14 cellular contexts compared by ENCODE assay signal in genomic region chr5:171400169-171400568, GRCh38. TPM values are rescaled to one million over a fixed set of nuclear protein-coding genes. Genes with fewer than 3 reads are reported as not detected.
A peak's percentile ranks its signal among the peaks of the same experiment; 100 is the strongest.
DNase-seq lines count a peak whose midpoint lies in the region; ATAC-seq and TF ChIP-seq lines count a peak whose summit lies in the region.
"Had no signal": no experiment of that assay in that cellular context is flagged by ENCODE, and none has a peak within 500 bp of the region (broad histone marks: within the 10 kb centered on the region; RNA-seq: fewer than 3 reads in every experiment).

No MANE protein-coding gene starts in this region.

- no TSS peak for BruUV-seq in Caco-2 (replicated peaks; lab: Mats Ljungman, UMichigan)

- peaks cover 51% of the 10 kb centered on the region for H3K4me1 Mint-ChIP-seq in activated CD4-positive, alpha-beta memory T cell treated with anti-CD3 and anti-CD28 coated beads for 36 hours (ENCODE audit: low read depth)
- peaks cover 51% of the 10 kb centered on the region for H3K4me1 Mint-ChIP-seq in activated CD4-positive, alpha-beta memory T cell treated with anti-CD3 and anti-CD28 coated beads, Interleukin-2, amount 10 ng/mL, durations not matched to agents 7 days and 5 days
- H3K4me1 Mint-ChIP-seq in Caco-2 (ENCODE audit: low read depth, unreplicated experiment) (no peaks in the 10 kb centered on the region), WTC11 (peaks cover 52% of the 10 kb centered on the region), endothelial cell (ENCODE audit: unreplicated experiment) (no peaks in the 10 kb centered on the region)

- CTCF ChIA-PET in activated CD4-positive, alpha-beta memory T cell treated with anti-CD3 and anti-CD28 coated beads for 36 hours (lab: Charles Lee): no interaction called here
- CTCF ChIA-PET in activated CD4-positive, alpha-beta memory T cell treated with anti-CD3 and anti-CD28 coated beads, Interleukin-2, amount 10 ng/mL, durations not matched to agents 7 days and 5 days (lab: Charles Lee): no interaction called here
- CTCF ChIA-PET in Caco-2 (lab: Charles Lee): interaction anchor here (0.6 kb wide), 1 partner anchor 900 kb away, joined by 3 read pairs; no protein-coding TSS in a partner anchor
- CTCF ChIA-PET in WTC11 (lab: Charles Lee): interaction anchor here (0.6 kb wide), 1 partner anchor 531 kb away, joined by 4 read pairs; no protein-coding TSS in a partner anchor

- no peak overlapping the region for H3K4me3 ChIP-seq in Caco-2 (ENCODE audit: low read depth, low read length)

- no peaks in the 10 kb centered on the region for H3K9me3 Mint-ChIP-seq in activated CD4-positive, alpha-beta memory T cell treated with anti-CD3 and anti-CD28 coated beads for 36 hours
- no peaks in the 10 kb centered on the region for H3K9me3 Mint-ChIP-seq in activated CD4-positive, alpha-beta memory T cell treated with anti-CD3 and anti-CD28 coated beads, Interleukin-2, amount 10 ng/mL, durations not matched to agents 7 days and 5 days
- H3K9me3 Mint-ChIP-seq in Caco-2 (ENCODE audit: unreplicated experiment) (no peaks in the 10 kb centered on the region), WTC11 (peaks cover 4% of the 10 kb centered on the region; the same call in 1 of the 2 replicates), endothelial cell (ENCODE audit: unreplicated experiment) (no peaks in the 10 kb centered on the region)

- H3K27me3 ChIP-seq in Caco-2 (replicated peaks; ENCODE audit: control insufficient read depth, insufficient read depth, low read length): no peaks in the 10 kb centered on the region

- no peak for DNase-seq in activated CD4-positive, alpha-beta memory T cell treated with anti-CD3 and anti-CD28 coated beads for 36 hours
- no peak for DNase-seq in activated CD4-positive, alpha-beta memory T cell treated with anti-CD3 and anti-CD28 coated beads, Interleukin-2, amount 10 ng/mL, durations not matched to agents 7 days and 5 days
- no peak for DNase-seq in Caco-2
- no peak for DNase-seq in WTC11 (ENCODE audit: low spot score)
- DNase-seq in endothelial cell (ENCODE audit: low spot score): no peak
- no peak for DNase-seq in AG08396 (ENCODE audit: low spot score)
- no peak for DNase-seq in stimulated activated CD4-positive, alpha-beta T cell treated with anti-CD3 and anti-CD28 coated beads, Interleukin-4, amount 100 ng/mL, for 1 hour
- DNase-seq: C1 segment of cervical spinal cord; NCI-H146; NCI-H345; NCI-H526 treated with DMSO at 0.1 percent for 48 hours; NK-92 treated with Interleukin-12 subunit alpha and Interleukin-12 subunit beta, amount 100 ng/mL, for 24 hours had no signal

- H3K36me3 ChIP-seq in Caco-2 (ENCODE audit: control insufficient read depth, insufficient read depth, low read length): peaks cover 10% of the 10 kb centered on the region

- peak overlapping the region; percentile 38 for H3K27ac Mint-ChIP-seq in activated CD4-positive, alpha-beta memory T cell treated with anti-CD3 and anti-CD28 coated beads for 36 hours
- H3K27ac Mint-ChIP-seq in activated CD4-positive, alpha-beta memory T cell treated with anti-CD3 and anti-CD28 coated beads, Interleukin-2, amount 10 ng/mL, durations not matched to agents 7 days and 5 days: no peak overlapping the region
- H3K27ac Mint-ChIP-seq in Caco-2 (ENCODE audit: unreplicated experiment) (peak overlapping the region; percentile 72), WTC11 (peak overlapping the region; percentile 71), endothelial cell (ENCODE audit: unreplicated experiment) (no peak overlapping the region)

- H3K9me3 ChIP-seq in Caco-2: 0 out of 2 replicates have a peak, but pooled peaks cover 4% of the 10 kb centered on the region

- TF ChIP-seq CTCF in Caco-2 (IDR thresholded peaks at IDR 0.05; ENCODE audit: insufficient read depth in 1 of 2, low read depth in 1 of 2, low read length in 1 of 2, severe bottlenecking in 1 of 2, unreplicated experiment in 1 of 2) (no peak), WTC11 (IDR thresholded peaks at IDR 0.05) (no peak), endothelial cell (IDR thresholded peaks at IDR 0.05; ENCODE audit: unreplicated experiment) (no peak)

- no peak overlapping the region for H3K4me3 Mint-ChIP-seq in activated CD4-positive, alpha-beta memory T cell treated with anti-CD3 and anti-CD28 coated beads for 36 hours
- H3K4me3 Mint-ChIP-seq in activated CD4-positive, alpha-beta memory T cell treated with anti-CD3 and anti-CD28 coated beads, Interleukin-2, amount 10 ng/mL, durations not matched to agents 7 days and 5 days: no peak overlapping the region
- no peak overlapping the region for H3K4me3 Mint-ChIP-seq in Caco-2 (ENCODE audit: unreplicated experiment)
- no peak overlapping the region for H3K4me3 Mint-ChIP-seq in WTC11
- peak overlapping the region; percentile 1 for H3K4me3 Mint-ChIP-seq in endothelial cell (ENCODE audit: unreplicated experiment)

- intact Hi-C loops in activated CD4-positive, alpha-beta memory T cell treated with anti-CD3 and anti-CD28 coated beads for 36 hours (cut with micrococcal nuclease): no loop called here
- intact Hi-C loops in Caco-2 (cut with micrococcal nuclease; ENCODE audit: unreplicated experiment): no loop called here

- peaks cover 25% of the 10 kb centered on the region for H3K4me1 ChIP-seq in Caco-2

- POLR2A ChIA-PET in activated CD4-positive, alpha-beta memory T cell treated with anti-CD3 and anti-CD28 coated beads for 36 hours (lab: Charles Lee): interaction anchor here (1.0 to 1.5 kb wide), 2 partner anchors 12 kb away, joined by 3 to 7 read pairs; partner anchors contain the start of gene NPM1
- POLR2A ChIA-PET in activated CD4-positive, alpha-beta memory T cell treated with anti-CD3 and anti-CD28 coated beads, Interleukin-2, amount 10 ng/mL, durations not matched to agents 7 days and 5 days (lab: Charles Lee): interaction anchor here (4.6 kb wide), 1 partner anchor 12 kb away, joined by 54 read pairs; the partner anchor contains the start of gene NPM1
- POLR2A ChIA-PET in Caco-2 (lab: Charles Lee): interaction anchor here (0.6 kb wide), 1 partner anchor 537 kb away, joined by 4 read pairs; no protein-coding TSS in a partner anchor
- POLR2A ChIA-PET in WTC11 (lab: Charles Lee): interaction anchor here (0.7 to 0.9 kb wide), 2 partner anchors 11 to 555 kb away, joined by 3 read pairs; no protein-coding TSS in a partner anchor

- H3K36me3 Mint-ChIP-seq in activated CD4-positive, alpha-beta memory T cell treated with anti-CD3 and anti-CD28 coated beads for 36 hours: peaks cover 56% of the 10 kb centered on the region
- peaks cover 69% of the 10 kb centered on the region for H3K36me3 Mint-ChIP-seq in activated CD4-positive, alpha-beta memory T cell treated with anti-CD3 and anti-CD28 coated beads, Interleukin-2, amount 10 ng/mL, durations not matched to agents 7 days and 5 days (ENCODE audit: low read depth)
- peaks cover 82% of the 10 kb centered on the region for H3K36me3 Mint-ChIP-seq in Caco-2 (ENCODE audit: insufficient read depth, unreplicated experiment)
- H3K36me3 Mint-ChIP-seq in WTC11: peaks cover 77% of the 10 kb centered on the region
- peaks cover 48% of the 10 kb centered on the region for H3K36me3 Mint-ChIP-seq in endothelial cell (ENCODE audit: low read depth, unreplicated experiment)

- no peak for ATAC-seq in WTC11
- no peak for ATAC-seq in GM21529 (IDR thresholded peaks at IDR 0.05; ENCODE audit: unreplicated experiment)
- ATAC-seq: HCT116 had no signal

- no peaks in the 10 kb centered on the region for H3K27me3 Mint-ChIP-seq in activated CD4-positive, alpha-beta memory T cell treated with anti-CD3 and anti-CD28 coated beads for 36 hours
- H3K27me3 Mint-ChIP-seq in activated CD4-positive, alpha-beta memory T cell treated with anti-CD3 and anti-CD28 coated beads, Interleukin-2, amount 10 ng/mL, durations not matched to agents 7 days and 5 days: no peaks in the 10 kb centered on the region
- H3K27me3 Mint-ChIP-seq in Caco-2 (ENCODE audit: insufficient read depth, unreplicated experiment) (no peaks in the 10 kb centered on the region), WTC11 (ENCODE audit: low read depth) (no peaks in the 10 kb centered on the region), endothelial cell (ENCODE audit: unreplicated experiment) (no peaks in the 10 kb centered on the region)

TF ChIP-seq in WTC11, 78 proteins besides CTCF, POLR2A, EP300 and RAD21 (continues in another document):
- no peak for TF ChIP-seq JAZF1 (CRISPR knock-in tag; IDR thresholded peaks at IDR 0.05)
- no peak for TF ChIP-seq ZNF512 (CRISPR knock-in tag; IDR thresholded peaks at IDR 0.05; ENCODE audit: borderline replicate concordance)
- no peak for TF ChIP-seq MYBL2 (CRISPR knock-in tag; IDR thresholded peaks at IDR 0.05)
- no peak for TF ChIP-seq CBFB (CRISPR knock-in tag; IDR thresholded peaks at IDR 0.05; ENCODE audit: low read depth)
- no peak for TF ChIP-seq ZNF416 (CRISPR knock-in tag; IDR thresholded peaks at IDR 0.05)

RNA-seq across cellular contexts. Expression of gene NPM1, which starts 12.5 kb away (rescaled TPM):
- total RNA-seq in activated CD4-positive, alpha-beta memory T cell treated with anti-CD3 and anti-CD28 coated beads for 36 hours: 1,000 to 10,000 TPM; 2,483 to 2,592 TPM
- 1,000 to 10,000 TPM; 1,119 to 1,157 TPM for total RNA-seq in activated CD4-positive, alpha-beta memory T cell treated with anti-CD3 and anti-CD28 coated beads, Interleukin-2, amount 10 ng/mL, durations not matched to agents 7 days and 5 days
- total RNA-seq in Caco-2 (2022) (2,112 and 2,207 TPM in 2 replicates), WTC11 (2021) (3,469 to 3,530 TPM (median 3,528 TPM) in 3 replicates), endothelial cell (ENCODE audit: unreplicated experiment) (1,016 TPM)

RNA-seq across cellular contexts. Expression of gene FGF18, which starts 19.3 kb away (rescaled TPM):
- total RNA-seq in activated CD4-positive, alpha-beta memory T cell treated with anti-CD3 and anti-CD28 coated beads for 36 hours: under 1 TPM in 1 of 2 experiments, not detected in 1; 0.10 TPM
- total RNA-seq in activated CD4-positive, alpha-beta memory T cell treated with anti-CD3 and anti-CD28 coated beads, Interleukin-2, amount 10 ng/mL, durations not matched to agents 7 days and 5 days: not detected
- 1.3 and 2.1 TPM in 2 replicates for total RNA-seq in Caco-2 (2022)
- 0.72 to 1.4 TPM (median 0.87 TPM) in 3 replicates for total RNA-seq in WTC11 (2021)
- total RNA-seq in endothelial cell (ENCODE audit: unreplicated experiment): 0.13 TPM

Comparison
In these comparisons a context has a peak if more than half of its experiments do, and no peak if none do; other contexts are left out.
1. H3K27ac Mint-ChIP-seq: peak in activated CD4-positive, alpha-beta memory T cell treated with anti-CD3 and anti-CD28 coated beads for 36 hours (single experiment), Caco-2 (single experiment) and WTC11 (single experiment); none in activated CD4-positive, alpha-beta memory T cell treated with anti-CD3 and anti-CD28 coated beads, Interleukin-2, amount 10 ng/mL, durations not matched to agents 7 days and 5 days (single experiment) and endothelial cell (single experiment).
2. CTCF ChIA-PET loops: an anchor here in Caco-2 (0.6 kb wide) and WTC11 (0.6 kb wide); none called in activated CD4-positive, alpha-beta memory T cell treated with anti-CD3 and anti-CD28 coated beads for 36 hours and activated CD4-positive, alpha-beta memory T cell treated with anti-CD3 and anti-CD28 coated beads, Interleukin-2, amount 10 ng/mL, durations not matched to agents 7 days and 5 days.